In the genomic region with DNA sequence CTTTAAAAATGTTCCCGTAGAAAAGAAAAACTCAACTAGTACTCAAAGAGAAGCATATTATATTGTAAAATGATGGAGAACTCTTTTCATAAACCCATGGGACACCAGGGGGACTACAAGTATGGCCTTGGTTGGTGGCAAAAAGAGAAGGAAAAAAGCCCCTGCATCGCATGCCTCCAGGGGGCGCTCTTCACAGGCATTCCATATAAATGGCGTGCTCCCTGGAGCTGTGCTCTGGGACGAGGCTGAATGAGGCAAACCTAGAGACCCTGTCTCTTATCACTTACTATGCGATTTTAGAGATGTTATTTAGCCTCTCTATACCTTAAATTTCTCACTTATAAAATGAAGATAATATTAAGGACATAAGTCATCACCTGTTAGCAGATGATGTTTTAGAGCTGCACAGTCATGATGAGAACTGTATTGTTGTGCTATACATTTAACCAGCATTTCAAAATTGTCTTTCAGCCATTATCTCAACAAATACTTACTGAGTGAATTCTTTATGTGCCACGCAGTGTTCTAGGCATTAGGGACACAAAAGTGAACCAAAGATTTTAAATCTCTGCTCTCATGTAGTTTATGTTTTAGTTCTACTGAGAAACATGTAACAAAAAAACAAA, we compare ENCODE assay signal across 8 cellular contexts.
A peak's percentile ranks its signal among the peaks of the same experiment; 100 is the strongest.
DNase-seq lines count a peak whose midpoint lies in the region; ATAC-seq, FAIRE-seq and TF ChIP-seq lines count a peak whose summit lies in the region.

No MANE protein-coding gene starts in this region.

- no peak for TF ChIP-seq POLR2A in GM12892 (IDR thresholded peaks at IDR 0.05; ENCODE audit: low read depth, low read length)
- TF ChIP-seq POLR2A in stomach (IDR thresholded peaks at IDR 0.05) = no peak

- no peak overlapping the region for H3K27ac ChIP-seq in colonic mucosa
- H3K27ac ChIP-seq in lower lobe of right lung = no peak overlapping the region
- no peak overlapping the region for H3K27ac ChIP-seq in stomach

- H3K36me3 ChIP-seq in colonic mucosa (no peaks in the 10 kb centered on the region), lower lobe of right lung (peaks cover 13% of the 10 kb centered on the region), stomach (peaks cover 7 to 67% (median 36%) of the 10 kb centered on the region in 4 donors)

- H3K9me3 ChIP-seq in colonic mucosa (no peaks in the 10 kb centered on the region), lower lobe of right lung (no peaks in the 10 kb centered on the region), stomach (no peaks in the 10 kb centered on the region)

- intact Hi-C loops in colonic mucosa (cut with DNase I) = loop anchor here (10.0 kb wide), 1 partner anchor 467 kb away; no protein-coding TSS in a partner anchor
- intact Hi-C loops in lower lobe of right lung (cut with DNase I) = no loop called here
- intact Hi-C loops in stomach (cut with DNase I; ENCODE audit: low total_unique reads) = no loop called here

- H3K4me3 ChIP-seq in colonic mucosa = no peak overlapping the region
- H3K4me3 ChIP-seq in lower lobe of right lung = no peak overlapping the region
- no peak overlapping the region for H3K4me3 ChIP-seq in stomach

- TF ChIP-seq CTCF in colonic mucosa (IDR thresholded peaks at IDR 0.05) (peak; percentile 87), lower lobe of right lung (IDR thresholded peaks at IDR 0.05) (peak; percentile 85), stomach (IDR thresholded peaks at IDR 0.05) (peak in 5 of 7 experiments; percentile 31 to 86 (median 74))

- peak; percentile 60 for FAIRE-seq in GM12892 (lab: Jason Lieb, UNC)

- peak; percentile 68 to 83 for ATAC-seq in lower lobe of right lung
- ATAC-seq in GM19397 (IDR thresholded peaks at IDR 0.05; ENCODE audit: unreplicated experiment) = no peak

- H3K4me1 ChIP-seq in colonic mucosa (no peaks in the 10 kb centered on the region), lower lobe of right lung (no peaks in the 10 kb centered on the region), stomach (peaks cover 0 to 5% (median 1%) of the 10 kb centered on the region in 4 donors)

- peak; percentile 68 for DNase-seq in A172 (ENCODE audit: low spot score)
- no peak for DNase-seq in GM12892 (ENCODE audit: insufficient read length)
- DNase-seq in LHCN-M2 (ENCODE audit: low read depth) = peak; percentile 53
- peak; percentile 6 for DNase-seq in activated CD4-positive, CD25-positive, alpha-beta regulatory T cell treated with anti-CD3 and anti-CD28 coated beads, Interleukin-2, amount 50 U/mL, for 16 hours (ENCODE audit: low read depth, low spot score)
- DNase-seq in colonic mucosa = peak; percentile 71
- DNase-seq in lower lobe of right lung = peak; percentile 58
- DNase-seq in stomach = peak; percentile 68

- H3K27me3 ChIP-seq in colonic mucosa (no peaks in the 10 kb centered on the region), lower lobe of right lung (ENCODE audit: low read depth) (no peaks in the 10 kb centered on the region), stomach (no peaks in the 10 kb centered on the region)

- no peak overlapping the region for H3K9ac ChIP-seq in colonic mucosa (ENCODE audit: low read depth in 2 of 2, low read length in 2 of 2)

- TF ChIP-seq EP300 in stomach (IDR thresholded peaks at IDR 0.05) = no peak

- 46 to 57% (median 53%) methylated on average over 7 of the region's 7 CpGs for WGBS in stomach, 5 donors
